In genomic region chr5:96322865-96323264, GRCh38 we compare ENCODE assay signal across 26 cellular contexts.
"Had no signal": no experiment of that assay in that cellular context is flagged by ENCODE, and none has a peak within 500 bp of the region (broad histone marks: within the 10 kb centered on the region; RNA-seq: fewer than 3 reads in every experiment).

No MANE protein-coding gene starts in this region.

- ATAC-seq: effector memory CD8-positive, alpha-beta T cell; esophagus mucosa; gastrocnemius medialis; left colon; left lung; left ventricle myocardium superior; lower lobe of right lung; naive thymus-derived CD4-positive, alpha-beta T cell had no signal

- H3K36me3 ChIP-seq: esophagus squamous epithelium, gastrocnemius medialis, left lung, lower lobe of right lung had no signal

- H3K9me3 ChIP-seq: esophagus squamous epithelium, gastrocnemius medialis, left lung, lower lobe of right lung had no signal

- H2AFZ ChIP-seq: hepatocyte had no signal

- H3K27ac Mint-ChIP-seq: effector memory CD8-positive, alpha-beta T cell; endodermal cell; immature natural killer cell; memory B cell; naive thymus-derived CD4-positive, alpha-beta T cell had no signal

- H3K27me3 ChIP-seq: dorsolateral prefrontal cortex, esophagus squamous epithelium, gastrocnemius medialis, hepatocyte, left lung had no signal

- H3K4me1 ChIP-seq: gastrocnemius medialis, left lung, lower lobe of right lung had no signal

- H3K4me3 ChIP-seq: coronary artery, dorsolateral prefrontal cortex, esophagus squamous epithelium, gastrocnemius medialis, hepatocyte, left lung, lower lobe of right lung had no signal

- H3K4me3 Mint-ChIP-seq: effector memory CD8-positive, alpha-beta T cell; endodermal cell; immature natural killer cell; memory B cell had no signal

- H3K4me2 ChIP-seq: hepatocyte had no signal

- H3K4me1 Mint-ChIP-seq: immature natural killer cell; memory B cell; naive thymus-derived CD4-positive, alpha-beta T cell had no signal

- H3K27ac ChIP-seq: coronary artery, dorsolateral prefrontal cortex, esophagus squamous epithelium, gastrocnemius medialis, hepatocyte, left lung, lower lobe of right lung had no signal

- H3K79me2 ChIP-seq: hepatocyte had no signal

- H3K36me3 Mint-ChIP-seq: immature natural killer cell, memory B cell had no signal

- DNase-seq: dermis blood vessel endothelial cell; dorsolateral prefrontal cortex; effector CD4-positive, alpha-beta T cell; effector memory CD8-positive, alpha-beta T cell; esophagus squamous epithelium; foreskin fibroblast; foreskin melanocyte; gastrocnemius medialis; glutamatergic neuron; head of caudate nucleus; hypothalamus; immature natural killer cell; islet precursor cell; kidney; kidney glomerular epithelial cell; left colon; left lung; left ventricle myocardium superior; lower lobe of right lung; midbrain; naive thymus-derived CD4-positive, alpha-beta T cell had no signal

- H3K9me3 Mint-ChIP-seq: effector memory CD8-positive, alpha-beta T cell; endodermal cell; immature natural killer cell; memory B cell had no signal
